In genomic region chr6:158597565-158597964, GRCh38 we compare ENCODE assay signal across 27 cellular contexts.
"Had no signal": no experiment of that assay in that cellular context is flagged by ENCODE, and none has a peak within 500 bp of the region (broad histone marks: within the 10 kb centered on the region; RNA-seq: fewer than 3 reads in every experiment).

No MANE protein-coding gene starts in this region.

- H3K27me3 ChIP-seq: ascending aorta, breast epithelium, gastrocnemius medialis, heart right ventricle, neutrophil, tibial nerve had no signal

- H3K4me3 ChIP-seq: ascending aorta, breast epithelium, gastrocnemius medialis, heart right ventricle, mucosa of descending colon, SK-N-MC, smooth muscle cell, tibial nerve had no signal

- H3K4me2 ChIP-seq: smooth muscle cell had no signal

- H3K9me3 Mint-ChIP-seq: activated B cell treated with CpG ODN at 0.5 μM for 24 hours; activated CD4-positive, alpha-beta T cell treated with anti-CD3 and anti-CD28 coated beads, Interleukin-2, amount 10 ng/mL, durations not matched to agents 7 days and 5 days; dendritic cell treated with granulocyte-macrophage colony-stimulating factor and Interleukin-4, amounts not matched to agents 40 ng/mL and 50 ng/mL, for 4 days; naive B cell; stimulated activated naive B cell treated with anti-CD40 and anti-IgM and Interleukin-4, amounts not matched to agents 10 μg/mL and 1 μg/mL and 100 μg/mL, for 72 hours; T-helper 2 cell treated with Interferon-gamma antibody and Interleukin-4, amounts not matched to agents 5 μg/mL and 100 μg/mL, for 36 hours had no signal

- H3K36me3 ChIP-seq: breast epithelium had no signal

- H3K27me3 Mint-ChIP-seq: activated B cell treated with CpG ODN at 0.5 μM for 24 hours; activated CD4-positive, alpha-beta T cell treated with anti-CD3 and anti-CD28 coated beads, Interleukin-2, amount 10 ng/mL, durations not matched to agents 7 days and 5 days; dendritic cell treated with granulocyte-macrophage colony-stimulating factor and Interleukin-4, amounts not matched to agents 40 ng/mL and 50 ng/mL, for 4 days; naive B cell; stimulated activated naive B cell treated with anti-CD40 and anti-IgM and Interleukin-4, amounts not matched to agents 10 μg/mL and 1 μg/mL and 100 μg/mL, for 72 hours had no signal

- DNase-seq: activated B cell treated with CpG ODN at 0.5 μM for 24 hours; activated CD4-positive, alpha-beta T cell treated with anti-CD3 and anti-CD28 coated beads, Interleukin-2, amount 10 ng/mL, durations not matched to agents 7 days and 5 days; activated CD8-positive, alpha-beta memory T cell treated with anti-CD3 and anti-CD28 coated beads for 24 hours; activated CD8-positive, alpha-beta memory T cell treated with anti-CD3 and anti-CD28 coated beads, Interleukin-2, amount 50 U/mL, for 48 hours; activated naive CD4-positive, alpha-beta T cell; effector CD8-positive, alpha-beta T cell; gastrocnemius medialis; heart right ventricle; left ventricle myocardium superior; mesenchymal stem cell; mucosa of descending colon; naive B cell; stimulated activated CD4-positive, alpha-beta T cell treated with anti-CD3 and anti-CD28 coated beads, Interleukin-4, amount 100 ng/mL, for 1 hour; stimulated activated naive B cell treated with anti-CD40 and anti-IgM and Interleukin-4, amounts not matched to agents 10 μg/mL and 1 μg/mL and 100 μg/mL, for 72 hours had no signal

- ATAC-seq: esophagus mucosa, gastrocnemius medialis, heart right ventricle, left ventricle myocardium superior, mucosa of descending colon, sciatic nerve had no signal

- H3K9me3 ChIP-seq: ascending aorta, breast epithelium, gastrocnemius medialis, heart right ventricle, mucosa of descending colon, neutrophil, tibial nerve had no signal

- H3K4me1 Mint-ChIP-seq: activated CD4-positive, alpha-beta T cell treated with anti-CD3 and anti-CD28 coated beads, Interleukin-2, amount 10 ng/mL, durations not matched to agents 7 days and 5 days had no signal

- H3K27ac ChIP-seq: ascending aorta, breast epithelium, gastrocnemius medialis, heart right ventricle, neutrophil, parathyroid adenoma, SK-N-MC, tibial nerve had no signal

- H3K27ac Mint-ChIP-seq: activated CD4-positive, alpha-beta T cell treated with anti-CD3 and anti-CD28 coated beads, Interleukin-2, amount 10 ng/mL, durations not matched to agents 7 days and 5 days; dendritic cell treated with granulocyte-macrophage colony-stimulating factor and Interleukin-4, amounts not matched to agents 40 ng/mL and 50 ng/mL, for 4 days; T-helper 2 cell treated with Interferon-gamma antibody and Interleukin-4, amounts not matched to agents 5 μg/mL and 100 μg/mL, for 36 hours had no signal

- H2AFZ ChIP-seq: parathyroid adenoma had no signal

- H3K9ac ChIP-seq: parathyroid adenoma had no signal

- H3K4me1 ChIP-seq: ascending aorta, breast epithelium, gastrocnemius medialis, heart right ventricle, parathyroid adenoma, tibial nerve had no signal

- FAIRE-seq: TTC549, urothelium cell line had no signal

- H3K4me3 Mint-ChIP-seq: activated B cell treated with CpG ODN at 0.5 μM for 24 hours; activated CD4-positive, alpha-beta T cell treated with anti-CD3 and anti-CD28 coated beads, Interleukin-2, amount 10 ng/mL, durations not matched to agents 7 days and 5 days; dendritic cell treated with granulocyte-macrophage colony-stimulating factor and Interleukin-4, amounts not matched to agents 40 ng/mL and 50 ng/mL, for 4 days; stimulated activated naive B cell treated with anti-CD40 and anti-IgM and Interleukin-4, amounts not matched to agents 10 μg/mL and 1 μg/mL and 100 μg/mL, for 72 hours; T-helper 2 cell treated with Interferon-gamma antibody and Interleukin-4, amounts not matched to agents 5 μg/mL and 100 μg/mL, for 36 hours had no signal
